ENCODE assay signal across 23 cellular contexts in the genomic region with DNA sequence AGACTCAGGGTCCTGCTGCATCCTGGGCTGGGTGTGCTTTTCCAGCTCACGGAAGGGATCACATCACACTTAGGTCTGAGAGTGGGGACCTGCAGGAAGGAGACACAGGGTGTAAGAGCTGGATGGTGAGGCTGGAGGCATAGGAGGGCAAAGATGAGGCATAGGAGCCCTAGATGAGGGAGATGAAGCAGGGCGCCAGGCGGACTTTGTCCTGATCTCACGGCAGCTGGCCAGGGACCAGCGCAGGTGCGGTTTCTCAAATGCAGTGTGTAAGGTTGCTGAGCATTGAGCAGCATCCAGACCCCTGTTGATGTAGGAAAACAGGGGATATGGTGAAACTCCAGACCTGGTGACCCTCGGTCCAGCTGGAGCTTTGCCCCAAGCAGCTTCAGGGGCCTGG.
"Had no signal": no experiment of that assay in that cellular context is flagged by ENCODE, and none has a peak within 500 bp of the region (broad histone marks: within the 10 kb centered on the region; RNA-seq: fewer than 3 reads in every experiment).

No MANE protein-coding gene starts in this region.

- ATAC-seq: esophagus mucosa; gastrocnemius medialis; heart right ventricle; naive thymus-derived CD8-positive, alpha-beta T cell; pancreas; right cardiac atrium; stimulated activated naive B cell treated with anti-CD40 and anti-IgM and Interleukin-4, amounts not matched to agents 10 μg/mL and 1 μg/mL and 100 μg/mL, for 72 hours; upper lobe of right lung had no signal

- H3K9me3 Mint-ChIP-seq: stimulated activated naive B cell treated with anti-CD40 and anti-IgM and Interleukin-4, amounts not matched to agents 10 μg/mL and 1 μg/mL and 100 μg/mL, for 72 hours had no signal

- H3K4me1 Mint-ChIP-seq: naive thymus-derived CD8-positive, alpha-beta T cell; neural crest cell; stimulated activated naive B cell treated with anti-CD40 and anti-IgM and Interleukin-4, amounts not matched to agents 10 μg/mL and 1 μg/mL and 100 μg/mL, for 72 hours; stimulated activated naive CD8-positive, alpha-beta T cell treated with anti-CD3 and anti-CD28 coated beads, Interleukin-15, amount 100 ng/mL, for 72 hours had no signal

- H3K36me3 ChIP-seq: gastrocnemius medialis, heart right ventricle, pancreas, spleen, tibial nerve, upper lobe of right lung, vagina had no signal

- H3K4me3 ChIP-seq: gastrocnemius medialis, heart right ventricle, pancreas, spleen, testis, tibial nerve, upper lobe of right lung, vagina had no signal

- DNase-seq: effector memory CD4-positive, alpha-beta T cell; gastrocnemius medialis; heart right ventricle; hypothalamus; kidney glomerular epithelial cell; mammary epithelial cell; naive thymus-derived CD8-positive, alpha-beta T cell; nucleus accumbens; spleen; stimulated activated CD4-positive, alpha-beta T cell treated with anti-CD3 and anti-CD28 coated beads, Interleukin-15, amount 100 ng/mL, for 24 hours; stimulated activated CD4-positive, alpha-beta T cell treated with anti-CD3 and anti-CD28 coated beads, Interleukin-1b, Interleukin-23, amount 100 ng/mL, for 48 hours; stimulated activated CD4-positive, alpha-beta T cell treated with anti-CD3 and anti-CD28 coated beads, Interleukin-4, amount 100 ng/mL, for 24 hours; stimulated activated naive B cell treated with anti-CD40 and anti-IgM and Interleukin-4, amounts not matched to agents 10 μg/mL and 1 μg/mL and 100 μg/mL, for 72 hours; stimulated activated naive CD8-positive, alpha-beta T cell treated with anti-CD3 and anti-CD28 coated beads, Interleukin-15, amount 100 ng/mL, for 72 hours; testis; upper lobe of right lung had no signal

- H3K4me3 Mint-ChIP-seq: naive thymus-derived CD8-positive, alpha-beta T cell; neural crest cell; stimulated activated naive B cell treated with anti-CD40 and anti-IgM and Interleukin-4, amounts not matched to agents 10 μg/mL and 1 μg/mL and 100 μg/mL, for 72 hours; stimulated activated naive CD8-positive, alpha-beta T cell treated with anti-CD3 and anti-CD28 coated beads, Interleukin-15, amount 100 ng/mL, for 72 hours had no signal

- H3K9me3 ChIP-seq: gastrocnemius medialis, heart right ventricle, pancreas, spleen, testis, tibial nerve, upper lobe of right lung, vagina had no signal

- H3K27ac ChIP-seq: gastrocnemius medialis, heart right ventricle, pancreas, spleen, testis, tibial nerve, upper lobe of right lung, vagina had no signal

- H3K36me3 Mint-ChIP-seq: stimulated activated naive B cell treated with anti-CD40 and anti-IgM and Interleukin-4, amounts not matched to agents 10 μg/mL and 1 μg/mL and 100 μg/mL, for 72 hours had no signal

- H3K27me3 Mint-ChIP-seq: progenitor cell of endocrine pancreas had no signal

- H3K27me3 ChIP-seq: gastrocnemius medialis, pancreas, testis, tibial nerve, upper lobe of right lung, vagina had no signal

- H3K4me1 ChIP-seq: gastrocnemius medialis, heart right ventricle, pancreas, spleen, testis, tibial nerve, upper lobe of right lung, vagina had no signal

- H3K27ac Mint-ChIP-seq: naive thymus-derived CD8-positive, alpha-beta T cell; progenitor cell of endocrine pancreas; stimulated activated naive B cell treated with anti-CD40 and anti-IgM and Interleukin-4, amounts not matched to agents 10 μg/mL and 1 μg/mL and 100 μg/mL, for 72 hours; stimulated activated naive CD8-positive, alpha-beta T cell treated with anti-CD3 and anti-CD28 coated beads, Interleukin-15, amount 100 ng/mL, for 72 hours had no signal
